1 cellular context compared by ENCODE assay signal in the genomic region with DNA sequence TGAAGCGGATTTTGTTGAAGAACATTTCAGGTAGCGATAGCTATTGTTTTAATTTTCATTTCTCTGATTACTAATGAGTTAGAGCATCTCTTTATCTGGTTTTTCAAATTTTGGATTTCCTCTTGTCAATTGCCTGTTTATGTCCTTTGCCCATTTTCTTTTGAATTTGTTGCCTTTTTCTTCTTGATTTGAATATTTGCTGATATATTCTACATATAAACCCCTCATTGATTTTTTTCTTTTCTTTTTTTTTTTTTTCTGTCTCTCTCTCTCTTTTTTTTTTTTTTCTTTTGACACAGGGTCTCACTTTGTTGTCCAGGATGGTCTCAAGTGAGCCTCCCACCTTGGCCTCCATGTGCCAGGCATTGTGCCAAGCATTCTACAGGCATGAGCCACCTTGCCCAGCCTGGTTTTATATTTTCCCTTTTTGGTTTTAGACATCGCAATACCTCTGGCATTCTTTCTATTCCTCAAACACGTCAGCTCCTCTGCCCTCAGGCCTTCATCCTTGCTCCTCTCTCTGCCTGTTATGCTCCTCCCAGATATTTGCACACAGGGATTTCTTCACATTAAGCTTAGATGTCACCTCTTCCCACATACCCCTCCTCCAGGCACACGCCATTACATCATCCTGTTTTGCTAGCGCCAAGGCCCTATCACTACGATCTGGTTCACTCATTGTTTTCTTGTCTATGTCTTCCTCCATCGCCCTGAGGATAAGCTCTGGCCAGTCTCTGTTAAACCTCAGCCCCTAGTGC.
TF ChIP-seq lines count a peak whose summit lies in the region.

No MANE protein-coding gene starts in this region.

TF ChIP-seq in H1, 55 proteins besides CTCF, POLR2A, EP300 and RAD21:
- no peak for TF ChIP-seq SP2 (IDR thresholded peaks at IDR 0.05; ENCODE audit: low read length)
- TF ChIP-seq BCL11A (IDR thresholded peaks at IDR 0.05; ENCODE audit: low read depth in 2 of 2, low read length in 2 of 2) = no peak
- no peak for TF ChIP-seq CHD1 (IDR thresholded peaks at IDR 0.05; ENCODE audit: low read depth, low read length)
- TF ChIP-seq EZH2 (IDR thresholded peaks at IDR 0.05; ENCODE audit: low read depth, low read length, severe bottlenecking) = no peak
- TF ChIP-seq HDAC6 (IDR thresholded peaks at IDR 0.05; ENCODE audit: low read depth, low read length) = no peak
- no peak for TF ChIP-seq ZNF274 (IDR thresholded peaks at IDR 0.05; ENCODE audit: borderline replicate concordance, extremely low read depth, low read length)
- TF ChIP-seq NANOG (IDR thresholded peaks at IDR 0.05; ENCODE audit: insufficient read depth, low read depth, low read length, poor library complexity, severe bottlenecking) = no peak
- no peak for TF ChIP-seq YY1 (IDR thresholded peaks at IDR 0.05; ENCODE audit: low read depth, low read length)
